Comparison of ENCODE assay signal across 14 cellular contexts in genomic region chr22:21961886-21962654, GRCh38. TPM values are rescaled to one million over a fixed set of nuclear protein-coding genes. Genes with fewer than 3 reads are reported as not detected.
A peak's percentile ranks its signal among the peaks of the same experiment; 100 is the strongest.
DNase-seq lines count a peak whose midpoint lies in the region; ATAC-seq and TF ChIP-seq lines count a peak whose summit lies in the region.
"Had no signal": no experiment of that assay in that cellular context is flagged by ENCODE, and none has a peak within 500 bp of the region (broad histone marks: within the 10 kb centered on the region; RNA-seq: fewer than 3 reads in every experiment).

No MANE protein-coding gene starts in this region.

- H4K20me1 ChIP-seq in hepatocyte (ENCODE audit: insufficient read depth, poor library complexity, severe bottlenecking): no peaks in the 10 kb centered on the region

- WGBS in hepatocyte (ENCODE audit: low lambda C conversion rate, missing lambda C conversion rate): 96% methylated on average over 23 of the region's 23 CpGs
- WGBS in esophagus muscularis mucosa: 96% methylated on average over 6 of the region's 23 CpGs

- H3K4me3 ChIP-seq in epithelial cell of proximal tubule (ENCODE audit: low read depth, low read length) (no peak overlapping the region), hepatocyte (no peak overlapping the region), esophagus muscularis mucosa (no peak overlapping the region)

- no peak for TF ChIP-seq EP300 in esophagus muscularis mucosa (IDR thresholded peaks at IDR 0.05)

- H3K79me2 ChIP-seq in hepatocyte: no peaks in the 10 kb centered on the region

- no peak overlapping the region for H2AFZ ChIP-seq in hepatocyte

- H3K27ac ChIP-seq in hepatocyte: no peak overlapping the region
- no peak overlapping the region for H3K27ac ChIP-seq in esophagus muscularis mucosa (replicated peaks in 1 of 4)
- H3K27ac ChIP-seq: KMS-11 had no signal

- H3K9me3 ChIP-seq in hepatocyte (ENCODE audit: low read depth) (no peaks in the 10 kb centered on the region), esophagus muscularis mucosa (no peaks in the 10 kb centered on the region)
- H3K9me3 ChIP-seq: Caco-2 had no signal

- no peaks in the 10 kb centered on the region for H3K27me3 ChIP-seq in hepatocyte
- H3K27me3 ChIP-seq in esophagus muscularis mucosa: no peaks in the 10 kb centered on the region

- H3K4me1 ChIP-seq in hepatocyte (ENCODE audit: insufficient read depth): no peaks in the 10 kb centered on the region
- H3K4me1 ChIP-seq in esophagus muscularis mucosa: no peaks in the 10 kb centered on the region
- H3K4me1 ChIP-seq: Caco-2 had no signal

- no peaks in the 10 kb centered on the region for H3K9me2 ChIP-seq in hepatocyte (replicated peaks; ENCODE audit: insufficient read depth)

- ATAC-seq in HG02981 (IDR thresholded peaks at IDR 0.05; ENCODE audit: unreplicated experiment) (no peak), GM21447 (IDR thresholded peaks at IDR 0.05; ENCODE audit: unreplicated experiment) (no peak)

- H3K36me3 ChIP-seq in hepatocyte (replicated peaks; ENCODE audit: insufficient read depth, low read depth) (no peaks in the 10 kb centered on the region), esophagus muscularis mucosa (peaks cover 41 to 94% (median 93%) of the 10 kb centered on the region in 4 donors)

- intact Hi-C loops in esophagus muscularis mucosa (cut with DNase I): no loop called here

- TF ChIP-seq POLR2A in esophagus muscularis mucosa (IDR thresholded peaks at IDR 0.05; ENCODE audit: low read depth): no peak

- TF ChIP-seq CTCF in epithelial cell of proximal tubule (conservative IDR thresholded peaks at IDR 0.05; ENCODE audit: low read depth, low read length) (no peak), hepatocyte (IDR thresholded peaks at IDR 0.05; ENCODE audit: poor library complexity) (no peak), esophagus muscularis mucosa (IDR thresholded peaks at IDR 0.05) (no peak)

- H3K4me2 ChIP-seq in hepatocyte: no peak overlapping the region
- H3K4me2 ChIP-seq: KMS-11 had no signal

- DNase-seq in EH (ENCODE audit: low read depth) (peak; percentile 40), NCI-H69 (lab: John Stamatoyannopoulos, UW) (peak; percentile 12), epithelial cell of proximal tubule (ENCODE audit: low read depth) (peak; percentile 38), occipital lobe (lab: John Stamatoyannopoulos, UW) (peak; percentile 28), hepatocyte (ENCODE audit: low spot score) (no peak), esophagus muscularis mucosa (ENCODE audit: extremely low spot score) (no peak)
- DNase-seq: activated naive CD8-positive, alpha-beta T cell treated with anti-CD3 and anti-CD28 coated beads, Interleukin-2, amount 10 ng/mL, durations not matched to agents 7 days and 5 days; Caco-2; H7; OCI-M1; T1000 had no signal

RNA-seq across cellular contexts. Expression of gene PPM1F, which starts 9.4 kb away (rescaled TPM):
- total RNA-seq in epithelial cell of proximal tubule (25.1 and 32.7 TPM in 2 replicates), occipital lobe (22.6 TPM), hepatocyte (13.7 and 17.8 TPM in 2 replicates), esophagus muscularis mucosa (10 to 100 TPM; 30.3 to 88.5 (median 74.1) TPM)
- polyA plus RNA-seq in hepatocyte: 14.7 and 16.1 TPM in 2 replicates

RNA-seq across cellular contexts. Expression of gene TOP3B, which starts 20.5 kb away (rescaled TPM):
- total RNA-seq in epithelial cell of proximal tubule (27.9 and 30.2 TPM in 2 replicates), occipital lobe (13.4 TPM), hepatocyte (23.5 and 26.6 TPM in 2 replicates), esophagus muscularis mucosa (10 to 100 TPM; 12.3 to 27.5 (median 20.4) TPM)
- polyA plus RNA-seq in hepatocyte: 30.8 and 45.6 TPM in 2 replicates

Comparison
In these comparisons a context has a peak if more than half of its experiments do, and no peak if none do; other contexts are left out.
1. DNase-seq: peak in EH (single experiment), NCI-H69 (single experiment), epithelial cell of proximal tubule (single experiment) and occipital lobe (single experiment); none in hepatocyte (single experiment) and esophagus muscularis mucosa (single experiment).